ENCODE assay signal across 8 cellular contexts in genomic region chr20:59515013-59515905, GRCh38.
DNase-seq lines count a peak whose midpoint lies in the region; ATAC-seq, FAIRE-seq and TF ChIP-seq lines count a peak whose summit lies in the region.

No MANE protein-coding gene starts in this region.

- POLR2A ChIA-PET in OCI-LY7 (lab: Charles Lee): interaction anchor here (0.6 kb wide), 1 partner anchor 27 kb away, joined by 3 read pairs; no protein-coding TSS in a partner anchor

- no peaks in the 10 kb centered on the region for H3K9me2 ChIP-seq in OCI-LY7 (ENCODE audit: insufficient read depth, low read length)

- H3K79me2 ChIP-seq in OCI-LY7 (ENCODE audit: insufficient read depth, low read depth, low read length): no peaks in the 10 kb centered on the region

- H3K9me3 ChIP-seq in OCI-LY7 (ENCODE audit: low read length): no peaks in the 10 kb centered on the region
- H3K9me3 ChIP-seq in ectodermal cell (ENCODE audit: control insufficient read depth, low read length): no peaks in the 10 kb centered on the region

- no peak overlapping the region for H2AFZ ChIP-seq in OCI-LY7 (ENCODE audit: low read length)

- BruUV-seq in OCI-LY7 (replicated peaks; lab: Mats Ljungman, UMichigan): no TSS peak

- TF ChIP-seq POLR2A in lower leg skin (IDR thresholded peaks at IDR 0.05): no peak

- ATAC-seq in HG03469 (IDR thresholded peaks at IDR 0.05; ENCODE audit: unreplicated experiment): no peak
- no peak for ATAC-seq in GM21786 (IDR thresholded peaks at IDR 0.05; ENCODE audit: unreplicated experiment)

- H4K20me1 ChIP-seq in OCI-LY7 (ENCODE audit: insufficient read depth, low read length): no peaks in the 10 kb centered on the region

- peak; percentile 70 for FAIRE-seq in urothelium cell line (lab: Jason Lieb, UNC)

- peak; percentile 76 for DNase-seq in HK-2 (ENCODE audit: unreplicated experiment)
- DNase-seq in OCI-LY7 (ENCODE audit: low spot score): peak; percentile 4
- peak; percentile 22 to 86 for DNase-seq in lower leg skin (ENCODE audit: low spot score in 2 of 2)
- peak; percentile 93 for DNase-seq in urothelium cell line (ENCODE audit: low spot score)

- H3K36me3 ChIP-seq in OCI-LY7 (ENCODE audit: insufficient read depth, low read length) (no peaks in the 10 kb centered on the region), ectodermal cell (ENCODE audit: control insufficient read depth, insufficient read depth, low read length) (no peaks in the 10 kb centered on the region)

- intact Hi-C loops in OCI-LY7 (cut with micrococcal nuclease; ENCODE audit: unreplicated experiment): no loop called here
- intact Hi-C loops in lower leg skin (cut with DNase I; ENCODE audit: low total_unique reads): no loop called here

- H3K27me3 ChIP-seq in ectodermal cell (ENCODE audit: control insufficient read depth, insufficient read depth, low read length, poor library complexity, severe bottlenecking): peaks cover 26% of the 10 kb centered on the region

- CTCF ChIA-PET in OCI-LY7 (lab: Charles Lee; ENCODE audit: unreplicated experiment): no interaction called here

- H3K27ac ChIP-seq in C4-2B (no peak overlapping the region), OCI-LY7 (ENCODE audit: low read depth, low read length, poor library complexity, severe bottlenecking) (no peak overlapping the region), ectodermal cell (ENCODE audit: insufficient read depth, low read depth, low read length, poor library complexity, severe bottlenecking) (no peak overlapping the region)

- no peaks in the 10 kb centered on the region for H3K4me1 ChIP-seq in OCI-LY7 (ENCODE audit: insufficient read depth, low read length, poor library complexity, severe bottlenecking)
- H3K4me1 ChIP-seq in ectodermal cell (ENCODE audit: control insufficient read depth, insufficient read depth, low read length): no peaks in the 10 kb centered on the region

- no peak overlapping the region for H3K4me2 ChIP-seq in OCI-LY7 (ENCODE audit: low read length)

- H3K4me3 ChIP-seq in OCI-LY7 (ENCODE audit: low read depth, low read length, poor library complexity, severe bottlenecking) (no peak overlapping the region), ectodermal cell (ENCODE audit: insufficient read depth, low read depth, low read length) (peak overlapping the region; percentile 13), lower leg skin (ENCODE audit: low read depth, poor library complexity, severe bottlenecking) (no peak overlapping the region)

- WGBS in ectodermal cell, 2 experiments: 12 to 14% methylated on average over 32 of the region's 32 CpGs
- 19 to 25% methylated on average over 31 to 32 of the region's 32 CpGs for WGBS in lower leg skin, 2 donors

- peak; percentile 97 for TF ChIP-seq CTCF in C4-2B (conservative IDR thresholded peaks at IDR 0.05)
- TF ChIP-seq CTCF in OCI-LY7 (conservative IDR thresholded peaks at IDR 0.05; ENCODE audit: low read length): peak; percentile 73
- TF ChIP-seq CTCF in lower leg skin (IDR thresholded peaks at IDR 0.05): no peak

Comparison
In these comparisons a context has a peak if more than half of its experiments do, and no peak if none do; other contexts are left out.
1. CTCF ChIP-seq: peak in C4-2B (single experiment) and OCI-LY7 (single experiment); none in lower leg skin (0 of 3).
2. DNase-seq: peak in every context shown above with its lines; median percentile 93 in urothelium cell line; 76 in HK-2; 54 in lower leg skin; 4 in OCI-LY7.